ENCODE assay signal across 26 cellular contexts in genomic region chr3:191549377-191549776, GRCh38.
"Had no signal": no experiment of that assay in that cellular context is flagged by ENCODE, and none has a peak within 500 bp of the region (broad histone marks: within the 10 kb centered on the region; RNA-seq: fewer than 3 reads in every experiment).

No MANE protein-coding gene starts in this region.

- H2AFZ ChIP-seq: PC-9 had no signal

- DNase-seq: activated CD4-positive, alpha-beta T cell treated with anti-CD3 and anti-CD28 coated beads for 48 hours; activated CD4-positive, alpha-beta T cell treated with anti-CD3 and anti-CD28 coated beads, Interleukin-2, amount 50 U/mL, for 4 hours; activated CD4-positive, CD25-positive, alpha-beta regulatory T cell treated with anti-CD3 and anti-CD28 coated beads, Interleukin-2, amount 50 U/mL, for 72 hours; activated CD8-positive, alpha-beta memory T cell treated with anti-CD3 and anti-CD28 coated beads, Interleukin-2, amount 50 U/mL, for 48 hours; activated CD8-positive, alpha-beta T cell treated with anti-CD3 and anti-CD28 coated beads, Interleukin-2, amount 10 ng/mL, durations not matched to agents 7 days and 5 days; activated effector memory CD4-positive, alpha-beta T cell treated with Interleukin-2 at 50 U/mL for 16 hours; activated naive CD4-positive, alpha-beta T cell; activated T-cell treated with anti-CD3 and anti-CD28 coated beads, Interleukin-2, amount 50 U/mL, for 1 hour; aorta; caudate nucleus; NCI-H1092 treated with DMSO at 0.1 percent for 48 hours; NCI-H1417 treated with DMSO at 0.1 percent for 48 hours; NCI-H1694; NCI-H2029; NCI-H2107; NCI-H345; NCI-H510A; NCI-H526 treated with DMSO at 0.1 percent for 48 hours; NCI-H82; PC-9; SHP77 treated with DMSO at 0.1 percent for 48 hours; T-helper 17 cell; T-helper 9 cell had no signal

- H3K27ac ChIP-seq: breast epithelium, coronary artery, PC-9 had no signal

- H3K9me3 ChIP-seq: breast epithelium had no signal

- H3K36me3 ChIP-seq: breast epithelium had no signal

- H3K4me2 ChIP-seq: PC-9 had no signal

- ATAC-seq: activated CD8-positive, alpha-beta T cell treated with anti-CD3 and anti-CD28 coated beads, Interleukin-2, amount 10 ng/mL, durations not matched to agents 7 days and 5 days; T-helper 17 cell; WTC11 had no signal

- H3K4me1 ChIP-seq: breast epithelium had no signal

- H3K27me3 ChIP-seq: breast epithelium had no signal

- H3K4me3 ChIP-seq: breast epithelium, coronary artery, PC-9 had no signal
